Comparison of ENCODE assay signal across 18 cellular contexts in the genomic region with DNA sequence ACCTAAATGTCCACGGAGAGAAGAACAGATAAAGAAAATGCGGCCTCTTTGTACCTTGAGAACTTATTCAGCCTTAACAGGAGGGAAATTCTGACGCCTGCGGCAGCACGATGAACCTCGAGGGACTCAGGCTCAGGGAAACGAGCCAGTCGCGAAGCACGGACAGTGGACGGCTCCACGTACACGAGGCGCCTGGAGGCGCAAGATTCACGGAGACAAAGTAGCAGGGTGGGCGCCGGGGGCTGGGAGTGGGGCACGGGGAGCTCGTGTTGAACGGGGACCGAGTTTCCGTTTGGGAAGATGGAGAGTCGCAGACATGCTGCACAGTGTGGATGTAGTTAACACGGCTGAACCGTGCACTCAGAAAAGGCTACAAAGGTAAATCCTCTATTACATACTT. TPM values are rescaled to one million over a fixed set of nuclear protein-coding genes. Genes with fewer than 3 reads are reported as not detected.
DNase-seq lines count a peak whose midpoint lies in the region; ATAC-seq and TF ChIP-seq lines count a peak whose summit lies in the region.
"Had no signal": no experiment of that assay in that cellular context is flagged by ENCODE, and none has a peak within 500 bp of the region (broad histone marks: within the 10 kb centered on the region; RNA-seq: fewer than 3 reads in every experiment).

No MANE protein-coding gene starts in this region.

- CTCF ChIA-PET in SK-N-SH (lab: Yijun Ruan, JAX): no interaction called here

- no peaks in the 10 kb centered on the region for H4K20me1 ChIP-seq in SK-N-SH (ENCODE audit: insufficient read depth)

- DNase-seq in SK-N-SH (no peak), right cardiac atrium (peak in 2 of 3 donors; percentile 28 to 38), right atrium auricular region (ENCODE audit: low spot score) (no peak), neuronal stem cell (ENCODE audit: low spot score) (no peak), MG63 (no peak)
- DNase-seq: DMS153, DMS79, GDM1, H9, IMR-90 had no signal

- no peak overlapping the region for H4K8ac ChIP-seq in neuronal stem cell (ENCODE audit: low read depth, low read length)

- H3K27me3 ChIP-seq in SK-N-SH (ENCODE audit: insufficient read depth) (peaks cover 61% of the 10 kb centered on the region), right cardiac atrium (ENCODE audit: control insufficient read depth, insufficient read depth) (no peaks in the 10 kb centered on the region), right atrium auricular region (peaks cover 0 to 3% of the 10 kb centered on the region in 2 donors), neuronal stem cell (ENCODE audit: control insufficient read depth in 3 of 3, insufficient read depth in 3 of 3, low read depth in 1 of 3, low read length in 3 of 3) (peaks cover 0 to 29% (median 10%) of the 10 kb centered on the region in 3 experiments), MG63 (no peaks in the 10 kb centered on the region)

- no peaks in the 10 kb centered on the region for H3K79me2 ChIP-seq in SK-N-SH (ENCODE audit: insufficient read depth)

- H2BK15ac ChIP-seq in neuronal stem cell (ENCODE audit: low read length): no peak overlapping the region

- H3K18ac ChIP-seq in neuronal stem cell (ENCODE audit: low read length): no peak overlapping the region

- H3K4me2 ChIP-seq in SK-N-SH (no peak overlapping the region), neuronal stem cell (ENCODE audit: insufficient read depth, low read length, poor library complexity, severe bottlenecking) (no peak overlapping the region)
- H3K4me2 ChIP-seq: BLaER1 had no signal

- no peak overlapping the region for H2BK12ac ChIP-seq in neuronal stem cell (ENCODE audit: low read length)

- H3K9me2 ChIP-seq in SK-N-SH: no peaks in the 10 kb centered on the region

- WGBS in SK-N-SH (ENCODE audit: low lambda C conversion rate): 10% methylated on average over 18 of the region's 26 CpGs
- 81% methylated on average over 26 of the region's 26 CpGs for WGBS in right cardiac atrium
- WGBS in neuronal stem cell (ENCODE audit: extremely low coverage in 2 of 2, insufficient read length in 2 of 2, insufficient replicate concordance in 1 of 2), 2 donors: no CpG with 5 or more reads among the region's 26 CpGs

- H3K79me1 ChIP-seq in neuronal stem cell (ENCODE audit: low read depth, low read length): no peaks in the 10 kb centered on the region

- no peak for TF ChIP-seq EP300 in SK-N-SH (IDR thresholded peaks at IDR 0.05; ENCODE audit: borderline replicate concordance in 1 of 2, low read depth in 1 of 2, low read length in 1 of 2)

- no peak overlapping the region for H3K23ac ChIP-seq in neuronal stem cell (ENCODE audit: low read depth, low read length, poor library complexity)

- ATAC-seq in SK-N-SH treated with all-trans-retinoic acid at 6 μM for 48 hours: peak; percentile 25
- no peak for ATAC-seq in right cardiac atrium
- no peak for ATAC-seq in GM21381 (IDR thresholded peaks at IDR 0.05; ENCODE audit: unreplicated experiment)

- POLR2A ChIA-PET in SK-N-SH (lab: Yijun Ruan, JAX): no interaction called here

- H3K4me1 ChIP-seq in SK-N-SH (ENCODE audit: control insufficient read depth in 1 of 2, insufficient read depth in 2 of 2, low read depth in 1 of 2, low read length in 1 of 2) (no peaks in the 10 kb centered on the region), right cardiac atrium (ENCODE audit: control insufficient read depth, insufficient read depth, low read length) (no peaks in the 10 kb centered on the region), right atrium auricular region (no peaks in the 10 kb centered on the region), neuronal stem cell (ENCODE audit: control insufficient read depth in 2 of 2, insufficient read depth in 1 of 2, low read depth in 1 of 2, low read length in 2 of 2) (no peaks in the 10 kb centered on the region)

- H3K4ac ChIP-seq in neuronal stem cell (ENCODE audit: low read length): no peak overlapping the region

- H2AFZ ChIP-seq in SK-N-SH (ENCODE audit: low read depth) (no peak overlapping the region), neuronal stem cell (ENCODE audit: low read length) (no peak overlapping the region)

- no peak overlapping the region for H4K91ac ChIP-seq in neuronal stem cell (ENCODE audit: low read depth, low read length, poor library complexity)

- H2BK120ac ChIP-seq in neuronal stem cell (ENCODE audit: low read depth, low read length): no peak overlapping the region

- H3K27ac ChIP-seq in SK-N-SH (ENCODE audit: low read depth in 2 of 2, low read length in 1 of 2) (no peak overlapping the region), right cardiac atrium (ENCODE audit: low read length) (no peak overlapping the region), right atrium auricular region (no peak overlapping the region), neuronal stem cell (replicated peaks; ENCODE audit: low read length) (no peak overlapping the region)
- H3K27ac ChIP-seq: 22Rv1, BLaER1 had no signal

- H3K4me3 ChIP-seq in SK-N-SH (ENCODE audit: low read depth in 2 of 2, low read length in 1 of 2) (no peak overlapping the region), right cardiac atrium (ENCODE audit: low read length) (no peak overlapping the region), right atrium auricular region (no peak overlapping the region), neuronal stem cell (ENCODE audit: low read length in 2 of 2) (no peak overlapping the region), MG63 (no peak overlapping the region)
- H3K4me3 ChIP-seq: BLaER1 had no signal

- H3F3A ChIP-seq in SK-N-SH (replicated peaks; ENCODE audit: insufficient read depth): no peaks in the 10 kb centered on the region

- H2BK5ac ChIP-seq in neuronal stem cell (ENCODE audit: low read length): no peak overlapping the region

- H3K9ac ChIP-seq in SK-N-SH (no peak overlapping the region), neuronal stem cell (ENCODE audit: low read depth, low read length, poor library complexity) (peak overlapping the region; percentile 30)
- H3K9ac ChIP-seq: BLaER1 had no signal

- no peak for TF ChIP-seq RAD21 in SK-N-SH (IDR thresholded peaks at IDR 0.05; ENCODE audit: low read length)

- no peak overlapping the region for H3K14ac ChIP-seq in neuronal stem cell (ENCODE audit: low read length)

- TF ChIP-seq CTCF in SK-N-SH (IDR thresholded peaks at IDR 0.05) (no peak), right atrium auricular region (IDR thresholded peaks at IDR 0.05) (no peak)

- H3K9me3 ChIP-seq in SK-N-SH: no peaks in the 10 kb centered on the region
- no peaks in the 10 kb centered on the region for H3K9me3 ChIP-seq in right cardiac atrium (ENCODE audit: control insufficient read depth, low read length)
- no peaks in the 10 kb centered on the region for H3K9me3 ChIP-seq in right atrium auricular region
- H3K9me3 ChIP-seq in neuronal stem cell (replicated peaks in 1 of 2; ENCODE audit: control insufficient read depth in 2 of 2, insufficient read depth in 1 of 2, low read depth in 1 of 2, low read length in 2 of 2): peaks cover 0 to 4% of the 10 kb centered on the region in 2 donors
- no peaks in the 10 kb centered on the region for H3K9me3 ChIP-seq in MG63
- H3K9me3 ChIP-seq: BLaER1 had no signal

- H3K36me3 ChIP-seq in SK-N-SH (replicated peaks in 1 of 2; ENCODE audit: control insufficient read depth in 1 of 2, insufficient read depth in 2 of 2, low read length in 1 of 2): no peaks in the 10 kb centered on the region
- H3K36me3 ChIP-seq in right atrium auricular region: no peaks in the 10 kb centered on the region
- peaks cover 0 to 5% of the 10 kb centered on the region in 2 donors for H3K36me3 ChIP-seq in neuronal stem cell (replicated peaks in 1 of 2; ENCODE audit: control insufficient read depth in 2 of 2, insufficient read depth in 2 of 2, low read length in 2 of 2)
- no peaks in the 10 kb centered on the region for H3K36me3 ChIP-seq in MG63
- H3K36me3 ChIP-seq: BLaER1 had no signal

- H2AK5ac ChIP-seq in neuronal stem cell (ENCODE audit: low read depth, low read length): no peak overlapping the region

- intact Hi-C loops in right cardiac atrium (cut with DNase I): no loop called here

TF ChIP-seq in SK-N-SH treated with all-trans-retinoic acid at 6 μM for 48 hours, 23 proteins besides CTCF, POLR2A, EP300 and RAD21 (continues in another document):
- TF ChIP-seq SNAI2 (CRISPR knock-in tag; IDR thresholded peaks at IDR 0.05): no peak

RNA-seq across cellular contexts. Expression of a gene that starts 13.2 kb away (rescaled TPM):
- polyA plus RNA-seq in SK-N-SH (2012; rRNA removed) (not detected in 2 replicates), right cardiac atrium (not detected)
- polyA plus RNA-seq in SK-N-SH (2012; cell fraction: cytosol; rRNA removed): not detected in 2 replicates
- polyA plus RNA-seq in SK-N-SH (2012; cell fraction: nucleus; rRNA removed): not detected in 2 replicates
- total RNA-seq in right cardiac atrium (not detected), right atrium auricular region (not detected)
- 0.35 TPM for polyA plus RNA-seq in neuronal stem cell (2013, experiment 1 of 2)
- polyA plus RNA-seq in neuronal stem cell (2013, experiment 2 of 2): 0.33 TPM
- not detected in 2 replicates for total RNA-seq in MG63 (2014; rRNA removed; shearing (Covaris generic); ENCODE audit: low replicate concordance)
- total RNA-seq: A673; CD4-positive, alpha-beta memory T cell; Daoy; IMR-90 had no signal
- polyA plus RNA-seq: AG04450; CD4-positive, alpha-beta memory T cell; IMR-90 had no signal

RNA-seq across cellular contexts. Expression of a gene that starts 20.9 kb away (rescaled TPM):
- polyA plus RNA-seq in SK-N-SH (2012; rRNA removed): not detected in 2 replicates
- polyA plus RNA-seq in SK-N-SH (2012; cell fraction: cytosol; rRNA removed): not detected in 2 replicates
- not detected in 2 replicates for polyA plus RNA-seq in SK-N-SH (2012; cell fraction: nucleus; rRNA removed)
- under 1 TPM; 0.45 to 0.89 (median 0.68) TPM for total RNA-seq in right cardiac atrium
- polyA plus RNA-seq in right cardiac atrium: 0.48 TPM
- under 1 TPM; 0.44 to 0.63 TPM for total RNA-seq in right atrium auricular region
- 0.42 TPM for polyA plus RNA-seq in neuronal stem cell (2013, experiment 1 of 2)
- polyA plus RNA-seq in neuronal stem cell (2013, experiment 2 of 2): 0.35 TPM
- total RNA-seq in MG63 (2014; rRNA removed; shearing (Covaris generic); ENCODE audit: low replicate concordance): not detected in 2 replicates
- total RNA-seq: A673; CD4-positive, alpha-beta memory T cell; Daoy; IMR-90 had no signal
- polyA plus RNA-seq: AG04450; CD4-positive, alpha-beta memory T cell; IMR-90 had no signal

RNA-seq across cellular contexts. Expression of a gene that starts 56.8 kb away (rescaled TPM):
- 1.4 TPM in 2 replicates for polyA plus RNA-seq in SK-N-SH (2012; rRNA removed)
- 0.26 and 0.76 TPM in 2 replicates for polyA plus RNA-seq in SK-N-SH (2012; cell fraction: cytosol; rRNA removed)
- 3.6 and 6.5 TPM in 2 replicates for polyA plus RNA-seq in SK-N-SH (2012; cell fraction: nucleus; rRNA removed)
- total RNA-seq in right cardiac atrium: 1 to 10 TPM in 2 of 4 donors, under 1 TPM in 2; 0.41 to 1.4 (median 0.91) TPM
- 0.23 TPM for polyA plus RNA-seq in right cardiac atrium
- 1 to 10 TPM in 1 of 2 donors, under 1 TPM in 1; 0.59 to 1.8 TPM for total RNA-seq in right atrium auricular region
- 6.4 TPM for polyA plus RNA-seq in neuronal stem cell (2013, experiment 1 of 2)
- polyA plus RNA-seq in neuronal stem cell (2013, experiment 2 of 2): 6.1 TPM
- 0.92 and 1.5 TPM in 2 replicates for total RNA-seq in MG63 (2014; rRNA removed; shearing (Covaris generic); ENCODE audit: low replicate concordance)
- total RNA-seq: A673, Daoy had no signal

RNA-seq across cellular contexts. Expression of a gene that starts 59.9 kb away (rescaled TPM):
- polyA plus RNA-seq in SK-N-SH (2012; rRNA removed) (1.6 and 1.7 TPM in 2 replicates), right cardiac atrium (0.50 TPM)
- polyA plus RNA-seq in SK-N-SH (2012; cell fraction: cytosol; rRNA removed): 0.33 and 0.42 TPM in 2 replicates
- polyA plus RNA-seq in SK-N-SH (2012; cell fraction: nucleus; rRNA removed): 13.7 and 16.4 TPM in 2 replicates
- total RNA-seq in right cardiac atrium (1 to 10 TPM; 1.4 to 2.1 (median 1.5) TPM), right atrium auricular region (1 to 10 TPM in 1 of 2 donors, under 1 TPM in 1; 0.82 to 1.5 TPM)
- 1.1 TPM for polyA plus RNA-seq in neuronal stem cell (2013, experiment 1 of 2)
- polyA plus RNA-seq in neuronal stem cell (2013, experiment 2 of 2): 1.3 TPM
- total RNA-seq in MG63 (2014; rRNA removed; shearing (Covaris generic); ENCODE audit: low replicate concordance): 0.52 and 1.5 TPM in 2 replicates

Comparison
In these comparisons a context has a peak if more than half of its experiments do, and no peak if none do; other contexts are left out.
1. DNase-seq: peak in right cardiac atrium (2 of 3); none in SK-N-SH (single experiment), right atrium auricular region (single experiment), neuronal stem cell (single experiment) and MG63 (single experiment).